18 cellular contexts compared by ENCODE assay signal in genomic region chr19:18924684-18925213, GRCh38. TPM values are rescaled to one million over a fixed set of nuclear protein-coding genes. Genes with fewer than 3 reads are reported as not detected.
A peak's percentile ranks its signal among the peaks of the same experiment; 100 is the strongest.
DNase-seq lines count a peak whose midpoint lies in the region; ATAC-seq, FAIRE-seq and TF ChIP-seq lines count a peak whose summit lies in the region.
"Had no signal": no experiment of that assay in that cellular context is flagged by ENCODE, and none has a peak within 500 bp of the region (broad histone marks: within the 10 kb centered on the region; RNA-seq: fewer than 3 reads in every experiment).

No MANE protein-coding gene starts in this region.

- no peak for ATAC-seq in stimulated activated effector memory CD8-positive, alpha-beta T cell treated with anti-CD3 and anti-CD28 coated beads, Interleukin-12 subunit alpha, Interleukin-12 subunit beta, amount 100 ng/mL, for 72 hours
- ATAC-seq: A549, HCT116 had no signal

- H3K79me2 ChIP-seq in astrocyte (ENCODE audit: insufficient read depth, low read length): peaks cover 28% of the 10 kb centered on the region

- no peak for FAIRE-seq in astrocyte (lab: Jason Lieb, UNC)
- FAIRE-seq: A549, H54 had no signal

- H3K27me3 ChIP-seq in astrocyte (ENCODE audit: insufficient read depth, low read length): no peaks in the 10 kb centered on the region
- H3K27me3 ChIP-seq: BE2C had no signal

- H3K27me3 Mint-ChIP-seq in HFFc6 (ENCODE audit: insufficient read depth) (peaks cover 11% of the 10 kb centered on the region), astrocyte (ENCODE audit: low read depth, unreplicated experiment) (no peaks in the 10 kb centered on the region), nephron progenitor cell (ENCODE audit: low read depth, poor library complexity) (peaks cover under 1% of the 10 kb centered on the region), immature natural killer cell (ENCODE audit: low read depth in 3 of 3) (peaks cover 0 to 2% (median 0%) of the 10 kb centered on the region in 3 donors)
- H3K27me3 Mint-ChIP-seq: CD8-positive, alpha-beta memory T cell had no signal

- H3K4me3 Mint-ChIP-seq in HFFc6 (no peak overlapping the region), astrocyte (ENCODE audit: unreplicated experiment) (peak overlapping the region; percentile 27), nephron progenitor cell (no peak overlapping the region), immature natural killer cell (peak overlapping the region in 1 of 5 donors; percentile 21)
- H3K4me3 Mint-ChIP-seq in stimulated activated effector memory CD8-positive, alpha-beta T cell treated with anti-CD3 and anti-CD28 coated beads, Interleukin-12 subunit alpha, Interleukin-12 subunit beta, amount 100 ng/mL, for 72 hours: no peak overlapping the region

- no peak overlapping the region for H3K4me2 ChIP-seq in astrocyte (ENCODE audit: low read length)
- H3K4me2 ChIP-seq: A549 had no signal

- no peak overlapping the region for H3K4me3 ChIP-seq in astrocyte (ENCODE audit: insufficient read depth, low read depth, low read length)
- H3K4me3 ChIP-seq: A549, GM23248 had no signal

- peaks cover 25% of the 10 kb centered on the region for H3K36me3 Mint-ChIP-seq in HFFc6 (ENCODE audit: low read depth)
- peaks cover 20% of the 10 kb centered on the region for H3K36me3 Mint-ChIP-seq in astrocyte (ENCODE audit: low read depth, unreplicated experiment)
- H3K36me3 Mint-ChIP-seq in nephron progenitor cell (ENCODE audit: low read depth): peaks cover 32% of the 10 kb centered on the region
- peaks cover 73% of the 10 kb centered on the region for H3K36me3 Mint-ChIP-seq in stimulated activated effector memory CD8-positive, alpha-beta T cell treated with anti-CD3 and anti-CD28 coated beads, Interleukin-12 subunit alpha, Interleukin-12 subunit beta, amount 100 ng/mL, for 72 hours
- H3K36me3 Mint-ChIP-seq in immature natural killer cell: peaks cover 4 to 18% (median 6%) of the 10 kb centered on the region in 3 donors

- H3K4me1 Mint-ChIP-seq in HFFc6 (ENCODE audit: low read depth) (peaks cover 13% of the 10 kb centered on the region; the same call in 1 of the 2 replicates), astrocyte (ENCODE audit: low read depth, unreplicated experiment) (peaks cover 6% of the 10 kb centered on the region), nephron progenitor cell (peaks cover 15% of the 10 kb centered on the region), immature natural killer cell (peaks cover 12 to 13% of the 10 kb centered on the region in 2 donors)
- peaks cover 18% of the 10 kb centered on the region for H3K4me1 Mint-ChIP-seq in stimulated activated effector memory CD8-positive, alpha-beta T cell treated with anti-CD3 and anti-CD28 coated beads, Interleukin-12 subunit alpha, Interleukin-12 subunit beta, amount 100 ng/mL, for 72 hours

- H2AFZ ChIP-seq in astrocyte (ENCODE audit: low read depth, low read length): no peak overlapping the region
- H2AFZ ChIP-seq: GM23248 had no signal

- H3K9me3 Mint-ChIP-seq in HFFc6 (no peaks in the 10 kb centered on the region), astrocyte (ENCODE audit: unreplicated experiment) (no peaks in the 10 kb centered on the region), nephron progenitor cell (no peaks in the 10 kb centered on the region), immature natural killer cell (no peaks in the 10 kb centered on the region)
- no peaks in the 10 kb centered on the region for H3K9me3 Mint-ChIP-seq in stimulated activated effector memory CD8-positive, alpha-beta T cell treated with anti-CD3 and anti-CD28 coated beads, Interleukin-12 subunit alpha, Interleukin-12 subunit beta, amount 100 ng/mL, for 72 hours
- H3K9me3 Mint-ChIP-seq: CD8-positive, alpha-beta memory T cell had no signal

- no peak overlapping the region for H3K27ac ChIP-seq in astrocyte (ENCODE audit: low read depth, low read length)
- H3K27ac ChIP-seq: A549, C4-2B, GM23248, HL-60 had no signal

- DNase-seq in HFFc6 (no peak), astrocyte (ENCODE audit: low read depth) (no peak), nephron progenitor cell (no peak), immature natural killer cell (no peak)
- DNase-seq in stimulated activated effector memory CD8-positive, alpha-beta T cell treated with anti-CD3 and anti-CD28 coated beads, Interleukin-12 subunit alpha, Interleukin-12 subunit beta, amount 100 ng/mL, for 72 hours (ENCODE audit: low spot score in 2 of 2): no peak
- DNase-seq in activated CD4-positive, alpha-beta T cell treated with anti-CD3 and anti-CD28 coated beads for 48 hours: no peak
- no peak for DNase-seq in stimulated activated CD4-positive, alpha-beta T cell treated with anti-CD3 and anti-CD28 coated beads, Interleukin-2, amount 100 ng/mL, for 24 hours
- DNase-seq: BE2C; Caco-2; CD8-positive, alpha-beta memory T cell; DMS53; GF-D8; GM23248 had no signal

- peaks cover 5% of the 10 kb centered on the region for H3K4me1 ChIP-seq in astrocyte (ENCODE audit: insufficient read depth, low read length)
- H3K4me1 ChIP-seq: Caco-2 had no signal

- H3K9me3 ChIP-seq in astrocyte (ENCODE audit: insufficient read depth, low read depth, low read length): no peaks in the 10 kb centered on the region
- H3K9me3 ChIP-seq: A549, BE2C, Caco-2 had no signal

- TF ChIP-seq CTCF in HFFc6 (IDR thresholded peaks at IDR 0.05): no peak
- no peak for TF ChIP-seq CTCF in astrocyte (IDR thresholded peaks at IDR 0.05; ENCODE audit: insufficient read depth, low read depth, low read length)
- TF ChIP-seq CTCF in nephron progenitor cell (IDR thresholded peaks at IDR 0.05): no peak

- H3K27ac Mint-ChIP-seq in HFFc6 (peak overlapping the region; percentile 63), astrocyte (ENCODE audit: unreplicated experiment) (peak overlapping the region; percentile 93), nephron progenitor cell (peak overlapping the region; percentile 12), immature natural killer cell (peak overlapping the region in 1 of 6 donors; percentile 58)
- peak overlapping the region; percentile 37 for H3K27ac Mint-ChIP-seq in stimulated activated effector memory CD8-positive, alpha-beta T cell treated with anti-CD3 and anti-CD28 coated beads, Interleukin-12 subunit alpha, Interleukin-12 subunit beta, amount 100 ng/mL, for 72 hours

- H3K36me3 ChIP-seq in astrocyte (ENCODE audit: insufficient read depth, low read length): peaks cover 8% of the 10 kb centered on the region

- H4K20me1 ChIP-seq in astrocyte (ENCODE audit: insufficient read depth, low read length): peaks cover 69% of the 10 kb centered on the region

- H3K9ac ChIP-seq in astrocyte (ENCODE audit: low read length): no peak overlapping the region
- H3K9ac ChIP-seq: GM23248 had no signal

RNA-seq across cellular contexts. Expression of gene DDX49, which starts 5.2 kb away (rescaled TPM):
- 10 to 100 TPM; 37.8 to 57.4 (median 44.0) TPM for total RNA-seq in HFFc6 (2021; fragmentation: NEBNext Ultra II Directional; extraction: Animal tissue kit (Norgen Biotek cat#: 25700))
- 61.2 and 68.3 TPM in 2 replicates for total RNA-seq in astrocyte
- 10 to 100 TPM; 33.1 to 54.2 (median 48.9) TPM for polyA plus RNA-seq in immature natural killer cell

RNA-seq across cellular contexts. Expression of gene COPE, which starts 5.6 kb away (rescaled TPM):
- total RNA-seq in HFFc6 (2021; fragmentation: NEBNext Ultra II Directional; extraction: Animal tissue kit (Norgen Biotek cat#: 25700)): 100 to 1,000 TPM; 268 to 315 (median 286) TPM
- total RNA-seq in astrocyte: 265 and 298 TPM in 2 replicates
- 100 to 1,000 TPM; 378 to 407 (median 401) TPM for polyA plus RNA-seq in immature natural killer cell

RNA-seq across cellular contexts. Expression of gene HOMER3, which starts 16.3 kb away (rescaled TPM):
- total RNA-seq in HFFc6 (2021; fragmentation: NEBNext Ultra II Directional; extraction: Animal tissue kit (Norgen Biotek cat#: 25700)): 10 to 100 TPM; 68.1 to 89.1 (median 77.9) TPM
- 41.9 and 42.2 TPM in 2 replicates for total RNA-seq in astrocyte
- polyA plus RNA-seq in immature natural killer cell: under 1 TPM in 1 of 3 donors, not detected in 2; 0.47 TPM

RNA-seq across cellular contexts. Expression of gene CERS1, which starts 28.8 kb away (rescaled TPM):
- total RNA-seq in HFFc6 (2021; fragmentation: NEBNext Ultra II Directional; extraction: Animal tissue kit (Norgen Biotek cat#: 25700)): 1 to 10 TPM in 5 of 6 experiments, under 1 TPM in 1; 0.96 to 2.1 (median 1.3) TPM
- total RNA-seq in astrocyte: 4.9 and 6.8 TPM in 2 replicates
- not detected for polyA plus RNA-seq in immature natural killer cell
- total RNA-seq: CD8-positive, alpha-beta memory T cell had no signal
- polyA plus RNA-seq: CD8-positive, alpha-beta memory T cell had no signal
